6 cellular contexts compared by ENCODE assay signal in genomic region chr17:8161289-8162231, GRCh38. TPM values are rescaled to one million over a fixed set of nuclear protein-coding genes. Genes with fewer than 3 reads are reported as not detected.
DNase-seq lines count a peak whose midpoint lies in the region; ATAC-seq, FAIRE-seq and TF ChIP-seq lines count a peak whose summit lies in the region.

No MANE protein-coding gene starts in this region.

- no peak for FAIRE-seq in kidney (lab: Jason Lieb, UNC)

- peak overlapping the region; percentile 96 to 99 for H3K27ac ChIP-seq in kidney (ENCODE audit: low read depth in 2 of 2, low read length in 2 of 2)

- H3K9ac ChIP-seq in kidney (ENCODE audit: low read length in 2 of 2), result peak overlapping the region; percentile 97 to 99

- no peaks in the 10 kb centered on the region for H3K9me3 ChIP-seq in kidney (ENCODE audit: control insufficient read depth in 1 of 2, low read length in 2 of 2)

- H3K36me3 ChIP-seq in kidney (ENCODE audit: control insufficient read depth in 1 of 2, insufficient read depth in 2 of 2, low read length in 2 of 2), result peaks cover 2 to 14% of the 10 kb centered on the region in 2 donors

- H3K4me1 ChIP-seq in kidney (ENCODE audit: control insufficient read depth in 1 of 2, insufficient read depth in 1 of 2, low read depth in 1 of 2, low read length in 2 of 2), result peaks cover 22 to 33% of the 10 kb centered on the region in 2 donors

- no peak for DNase-seq in AG10803 (ENCODE audit: low read depth)
- DNase-seq in kidney, result peak; percentile 74
- DNase-seq in D341Med (ENCODE audit: low spot score), result no peak
- no peak for DNase-seq in stimulated activated CD4-positive, alpha-beta T cell treated with anti-CD3 and anti-CD28 coated beads, Interleukin-12 subunit alpha, Interleukin-12 subunit beta, amount 100 ng/mL, for 4 hours

- intact Hi-C loops in kidney (cut with DNase I), result no loop called here

- H3K4me3 ChIP-seq in AG10803 (ENCODE audit: low read length) (peak overlapping the region; percentile 94), WI38 (ENCODE audit: low read depth, low read length) (peak overlapping the region; percentile 75), kidney (ENCODE audit: low read length in 2 of 2) (peak overlapping the region; percentile 47 to 86)

- TF ChIP-seq CTCF in AG10803 (conservative IDR thresholded peaks at IDR 0.05; ENCODE audit: low read length), result no peak
- TF ChIP-seq CTCF in WI38 (IDR thresholded peaks at IDR 0.05; ENCODE audit: low read depth, low read length), result no peak
- TF ChIP-seq CTCF in kidney (IDR thresholded peaks at IDR 0.05; ENCODE audit: borderline replicate concordance, extremely low read depth, insufficient read depth), result no peak

- ATAC-seq in GM21515 (IDR thresholded peaks at IDR 0.05; ENCODE audit: unreplicated experiment), result no peak

RNA-seq across cellular contexts. Expression of gene VAMP2, which starts 1.2 kb away (rescaled TPM):
- total RNA-seq in kidney, result 107 TPM
- 124 TPM for polyA plus RNA-seq in kidney (ENCODE audit: insufficient read depth, low read depth, low replicate concordance)

RNA-seq across cellular contexts. Expression of gene PER1, which starts 9.4 kb away (rescaled TPM):
- total RNA-seq in kidney, result 161 TPM
- polyA plus RNA-seq in kidney (ENCODE audit: insufficient read depth, low read depth, low replicate concordance), result 25.2 TPM

RNA-seq across cellular contexts. Expression of gene TMEM107, which starts 14.6 kb away (rescaled TPM):
- 23.4 TPM for total RNA-seq in kidney
- polyA plus RNA-seq in kidney (ENCODE audit: insufficient read depth, low read depth, low replicate concordance), result 24.6 TPM

RNA-seq across cellular contexts. Expression of gene BORCS6, which starts 28.4 kb away (rescaled TPM):
- 8.6 TPM for total RNA-seq in kidney
- polyA plus RNA-seq in kidney (ENCODE audit: insufficient read depth, low read depth, low replicate concordance), result 15.4 TPM

RNA-seq across cellular contexts. Expression of gene HES7, which starts 37.7 kb away (rescaled TPM):
- 0.25 TPM for total RNA-seq in kidney
- polyA plus RNA-seq in kidney (ENCODE audit: insufficient read depth, low read depth, low replicate concordance), result not detected
